In the genomic region with DNA sequence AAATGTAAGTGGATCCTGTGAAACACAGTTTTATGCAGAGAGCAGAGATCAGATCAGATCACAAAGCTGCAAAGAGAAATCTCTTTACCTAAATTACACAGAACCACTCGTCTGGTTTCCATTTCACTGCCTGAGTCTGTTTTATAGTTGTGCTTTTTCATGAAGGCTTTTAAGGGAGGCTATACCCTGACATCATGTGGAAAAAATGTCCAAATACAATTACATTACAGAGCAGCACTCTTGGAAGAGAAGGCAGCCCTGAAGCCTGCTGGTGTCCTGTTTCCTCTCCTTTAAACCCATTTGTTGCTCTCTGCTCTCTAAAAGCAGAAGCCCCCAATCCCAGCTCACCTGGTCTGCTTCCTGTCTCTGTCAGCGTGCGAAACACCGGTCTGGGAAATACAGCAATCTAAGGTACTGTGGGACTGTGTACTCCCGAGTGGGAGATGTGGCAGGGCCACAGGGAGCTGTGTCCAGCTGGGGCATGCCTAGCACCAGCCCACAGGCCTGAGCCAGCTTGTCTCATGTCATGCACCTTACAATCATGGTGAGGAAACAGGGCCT, we compare ENCODE assay signal across 1 cellular context.
TF ChIP-seq lines count a peak whose summit lies in the region.

No MANE protein-coding gene starts in this region.

TF ChIP-seq in HEK293, 187 proteins besides CTCF, POLR2A, EP300 and RAD21 (continued from another document):
- no peak for TF ChIP-seq SETDB1 (IDR thresholded peaks at IDR 0.05; ENCODE audit: insufficient read length, low read length)
- TF ChIP-seq, protein P1, sequence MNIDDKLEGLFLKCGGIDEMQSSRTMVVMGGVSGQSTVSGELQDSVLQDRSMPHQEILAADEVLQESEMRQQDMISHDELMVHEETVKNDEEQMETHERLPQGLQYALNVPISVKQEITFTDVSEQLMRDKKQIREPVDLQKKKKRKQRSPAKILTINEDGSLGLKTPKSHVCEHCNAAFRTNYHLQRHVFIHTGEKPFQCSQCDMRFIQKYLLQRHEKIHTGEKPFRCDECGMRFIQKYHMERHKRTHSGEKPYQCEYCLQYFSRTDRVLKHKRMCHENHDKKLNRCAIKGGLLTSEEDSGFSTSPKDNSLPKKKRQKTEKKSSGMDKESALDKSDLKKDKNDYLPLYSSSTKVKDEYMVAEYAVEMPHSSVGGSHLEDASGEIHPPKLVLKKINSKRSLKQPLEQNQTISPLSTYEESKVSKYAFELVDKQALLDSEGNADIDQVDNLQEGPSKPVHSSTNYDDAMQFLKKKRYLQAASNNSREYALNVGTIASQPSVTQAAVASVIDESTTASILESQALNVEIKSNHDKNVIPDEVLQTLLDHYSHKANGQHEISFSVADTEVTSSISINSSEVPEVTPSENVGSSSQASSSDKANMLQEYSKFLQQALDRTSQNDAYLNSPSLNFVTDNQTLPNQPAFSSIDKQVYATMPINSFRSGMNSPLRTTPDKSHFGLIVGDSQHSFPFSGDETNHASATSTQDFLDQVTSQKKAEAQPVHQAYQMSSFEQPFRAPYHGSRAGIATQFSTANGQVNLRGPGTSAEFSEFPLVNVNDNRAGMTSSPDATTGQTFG (tag by site-specific recombination; IDR thresholded peaks at IDR 0.05; ENCODE audit: borderline replicate concordance) = no peak
- TF ChIP-seq ZNF660 (tag by site-specific recombination; IDR thresholded peaks at IDR 0.05) = 0 out of 2 replicates have a peak, but pooled peaks have one; percentile 29
- TF ChIP-seq, protein P2, sequence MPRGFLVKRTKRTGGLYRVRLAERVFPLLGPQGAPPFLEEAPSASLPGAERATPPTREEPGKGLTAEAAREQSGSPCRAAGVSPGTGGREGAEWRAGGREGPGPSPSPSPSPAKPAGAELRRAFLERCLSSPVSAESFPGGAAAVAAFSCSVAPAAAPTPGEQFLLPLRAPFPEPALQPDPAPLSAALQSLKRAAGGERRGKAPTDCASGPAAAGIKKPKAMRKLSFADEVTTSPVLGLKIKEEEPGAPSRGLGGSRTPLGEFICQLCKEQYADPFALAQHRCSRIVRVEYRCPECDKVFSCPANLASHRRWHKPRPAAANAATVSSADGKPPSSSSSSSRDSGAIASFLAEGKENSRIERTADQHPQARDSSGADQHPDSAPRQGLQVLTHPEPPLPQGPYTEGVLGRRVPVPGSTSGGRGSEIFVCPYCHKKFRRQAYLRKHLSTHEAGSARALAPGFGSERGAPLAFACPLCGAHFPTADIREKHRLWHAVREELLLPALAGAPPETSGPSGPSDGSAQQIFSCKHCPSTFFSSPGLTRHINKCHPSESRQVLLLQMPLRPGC (tag by site-specific recombination; IDR thresholded peaks at IDR 0.05) = no peak
- TF ChIP-seq, protein P3, sequence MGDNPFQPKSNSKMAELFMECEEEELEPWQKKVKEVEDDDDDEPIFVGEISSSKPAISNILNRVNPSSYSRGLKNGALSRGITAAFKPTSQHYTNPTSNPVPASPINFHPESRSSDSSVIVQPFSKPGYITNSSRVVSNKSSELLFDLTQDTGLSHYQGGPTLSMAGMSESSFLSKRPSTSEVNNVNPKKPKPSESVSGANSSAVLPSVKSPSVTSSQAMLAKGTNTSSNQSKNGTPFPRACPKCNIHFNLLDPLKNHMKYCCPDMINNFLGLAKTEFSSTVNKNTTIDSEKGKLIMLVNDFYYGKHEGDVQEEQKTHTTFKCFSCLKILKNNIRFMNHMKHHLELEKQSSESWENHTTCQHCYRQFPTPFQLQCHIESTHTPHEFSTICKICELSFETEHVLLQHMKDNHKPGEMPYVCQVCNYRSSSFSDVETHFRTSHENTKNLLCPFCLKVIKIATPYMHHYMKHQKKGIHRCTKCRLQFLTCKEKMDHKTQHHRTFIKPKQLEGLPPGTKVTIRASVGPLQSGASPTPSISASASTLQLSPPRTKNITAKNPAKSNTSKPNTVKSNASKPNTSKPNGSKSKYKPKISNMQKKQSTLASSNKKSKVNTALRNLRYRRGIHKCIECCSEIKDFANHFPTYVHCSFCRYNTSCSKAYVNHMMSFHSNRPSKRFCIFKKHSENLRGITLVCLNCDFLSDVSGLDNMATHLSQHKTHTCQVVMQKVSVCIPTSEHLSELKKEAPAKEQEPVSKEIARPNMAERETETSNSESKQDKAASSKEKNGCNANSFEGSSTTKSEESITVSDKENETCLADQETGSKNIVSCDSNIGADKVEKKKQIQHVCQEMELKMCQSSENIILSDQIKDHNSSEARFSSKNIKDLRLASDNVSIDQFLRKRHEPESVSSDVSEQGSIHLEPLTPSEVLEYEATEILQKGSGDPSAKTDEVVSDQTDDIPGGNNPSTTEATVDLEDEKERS (tag by site-specific recombination; IDR thresholded peaks at IDR 0.05) = no peak
- TF ChIP-seq SCRT2 (tag by site-specific recombination; IDR thresholded peaks at IDR 0.05) = peak; percentile 83
- TF ChIP-seq GLI4 (tag by site-specific recombination; IDR thresholded peaks at IDR 0.05) = no peak
- no peak for TF ChIP-seq ZNF394 (tag by site-specific recombination; IDR thresholded peaks at IDR 0.05; ENCODE audit: borderline replicate concordance)
- TF ChIP-seq, protein P4, sequence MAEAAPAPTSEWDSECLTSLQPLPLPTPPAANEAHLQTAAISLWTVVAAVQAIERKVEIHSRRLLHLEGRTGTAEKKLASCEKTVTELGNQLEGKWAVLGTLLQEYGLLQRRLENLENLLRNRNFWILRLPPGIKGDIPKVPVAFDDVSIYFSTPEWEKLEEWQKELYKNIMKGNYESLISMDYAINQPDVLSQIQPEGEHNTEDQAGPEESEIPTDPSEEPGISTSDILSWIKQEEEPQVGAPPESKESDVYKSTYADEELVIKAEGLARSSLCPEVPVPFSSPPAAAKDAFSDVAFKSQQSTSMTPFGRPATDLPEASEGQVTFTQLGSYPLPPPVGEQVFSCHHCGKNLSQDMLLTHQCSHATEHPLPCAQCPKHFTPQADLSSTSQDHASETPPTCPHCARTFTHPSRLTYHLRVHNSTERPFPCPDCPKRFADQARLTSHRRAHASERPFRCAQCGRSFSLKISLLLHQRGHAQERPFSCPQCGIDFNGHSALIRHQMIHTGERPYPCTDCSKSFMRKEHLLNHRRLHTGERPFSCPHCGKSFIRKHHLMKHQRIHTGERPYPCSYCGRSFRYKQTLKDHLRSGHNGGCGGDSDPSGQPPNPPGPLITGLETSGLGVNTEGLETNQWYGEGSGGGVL (tag by site-specific recombination; IDR thresholded peaks at IDR 0.05) = no peak
- no peak for TF ChIP-seq ZNF792 (tag by site-specific recombination; IDR thresholded peaks at IDR 0.05)
- TF ChIP-seq ZNF785 (tag by site-specific recombination; IDR thresholded peaks at IDR 0.05) = no peak
- TF ChIP-seq ZNF549 (tag by site-specific recombination; IDR thresholded peaks at IDR 0.05) = no peak
- TF ChIP-seq ZNF10 (tag by site-specific recombination; IDR thresholded peaks at IDR 0.05) = no peak
- TF ChIP-seq ZNF514 (tag by site-specific recombination; IDR thresholded peaks at IDR 0.05) = no peak
- peak; percentile 60 for TF ChIP-seq PRDM1 (tag by site-specific recombination; IDR thresholded peaks at IDR 0.05)
- TF ChIP-seq ZNF596 (tag by site-specific recombination; IDR thresholded peaks at IDR 0.05) = no peak
- TF ChIP-seq ZNF366 (tag by site-specific recombination; conservative IDR thresholded peaks at IDR 0.05) = peak; percentile 33; the same call in 1 of the 2 replicates
- TF ChIP-seq, protein P5, sequence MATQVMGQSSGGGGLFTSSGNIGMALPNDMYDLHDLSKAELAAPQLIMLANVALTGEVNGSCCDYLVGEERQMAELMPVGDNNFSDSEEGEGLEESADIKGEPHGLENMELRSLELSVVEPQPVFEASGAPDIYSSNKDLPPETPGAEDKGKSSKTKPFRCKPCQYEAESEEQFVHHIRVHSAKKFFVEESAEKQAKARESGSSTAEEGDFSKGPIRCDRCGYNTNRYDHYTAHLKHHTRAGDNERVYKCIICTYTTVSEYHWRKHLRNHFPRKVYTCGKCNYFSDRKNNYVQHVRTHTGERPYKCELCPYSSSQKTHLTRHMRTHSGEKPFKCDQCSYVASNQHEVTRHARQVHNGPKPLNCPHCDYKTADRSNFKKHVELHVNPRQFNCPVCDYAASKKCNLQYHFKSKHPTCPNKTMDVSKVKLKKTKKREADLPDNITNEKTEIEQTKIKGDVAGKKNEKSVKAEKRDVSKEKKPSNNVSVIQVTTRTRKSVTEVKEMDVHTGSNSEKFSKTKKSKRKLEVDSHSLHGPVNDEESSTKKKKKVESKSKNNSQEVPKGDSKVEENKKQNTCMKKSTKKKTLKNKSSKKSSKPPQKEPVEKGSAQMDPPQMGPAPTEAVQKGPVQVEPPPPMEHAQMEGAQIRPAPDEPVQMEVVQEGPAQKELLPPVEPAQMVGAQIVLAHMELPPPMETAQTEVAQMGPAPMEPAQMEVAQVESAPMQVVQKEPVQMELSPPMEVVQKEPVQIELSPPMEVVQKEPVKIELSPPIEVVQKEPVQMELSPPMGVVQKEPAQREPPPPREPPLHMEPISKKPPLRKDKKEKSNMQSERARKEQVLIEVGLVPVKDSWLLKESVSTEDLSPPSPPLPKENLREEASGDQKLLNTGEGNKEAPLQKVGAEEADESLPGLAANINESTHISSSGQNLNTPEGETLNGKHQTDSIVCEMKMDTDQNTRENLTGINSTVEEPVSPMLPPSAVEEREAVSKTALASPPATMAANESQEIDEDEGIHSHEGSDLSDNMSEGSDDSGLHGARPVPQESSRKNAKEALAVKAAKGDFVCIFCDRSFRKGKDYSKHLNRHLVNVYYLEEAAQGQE (tag by site-specific recombination; IDR thresholded peaks at IDR 0.05) = no peak
- no peak for TF ChIP-seq ZFP69B (tag by site-specific recombination; IDR thresholded peaks at IDR 0.05)
- TF ChIP-seq ZFP41 (tag by site-specific recombination; IDR thresholded peaks at IDR 0.05; ENCODE audit: borderline replicate concordance) = no peak
TF ChIP-seq in HEK293: peak in this region for 14.
